35 cellular contexts compared by ENCODE assay signal in genomic region chr3:184850201-184850600, GRCh38.
"Had no signal": no experiment of that assay in that cellular context is flagged by ENCODE, and none has a peak within 500 bp of the region (broad histone marks: within the 10 kb centered on the region; RNA-seq: fewer than 3 reads in every experiment).

No MANE protein-coding gene starts in this region.

- H3K9me3 ChIP-seq: MG63 had no signal

- H3K4me3 ChIP-seq: MG63 had no signal

- H3K27me3 ChIP-seq: MG63 had no signal

- DNase-seq: Karpas-422, Kasumi-1, MG63, MM.1S, MV-4-11, NCI-H1048, NCI-H1092, NCI-H1092 treated with DMSO at 0.1 percent for 48 hours, NCI-H1105, NCI-H1105 treated with DMSO at 0.1 percent for 48 hours, NCI-H1417, NCI-H1417 treated with DMSO at 0.1 percent for 48 hours, NCI-H1436, NCI-H1436 treated with DMSO at 0.1 percent for 48 hours, NCI-H146, NCI-H1694, NCI-H1694 treated with DMSO at 0.1 percent for 48 hours, NCI-H187, NCI-H187 treated with DMSO at 0.1 percent for 48 hours, NCI-H1930, NCI-H2029, NCI-H2029 treated with DMSO at 0.1 percent for 48 hours, NCI-H2081, NCI-H2081 treated with DMSO at 0.1 percent for 48 hours, NCI-H2107, NCI-H2171, NCI-H2171 treated with DMSO at 0.1 percent for 48 hours, NCI-H2227 treated with DMSO at 0.1 percent for 48 hours, NCI-H226, NCI-H345, NCI-H446, NCI-H446 treated with DMSO at 0.1 percent for 48 hours, NCI-H510A, NCI-H510A treated with DMSO at 0.1 percent for 48 hours, NCI-H524 had no signal
